ENCODE assay signal across 32 cellular contexts in the genomic region with DNA sequence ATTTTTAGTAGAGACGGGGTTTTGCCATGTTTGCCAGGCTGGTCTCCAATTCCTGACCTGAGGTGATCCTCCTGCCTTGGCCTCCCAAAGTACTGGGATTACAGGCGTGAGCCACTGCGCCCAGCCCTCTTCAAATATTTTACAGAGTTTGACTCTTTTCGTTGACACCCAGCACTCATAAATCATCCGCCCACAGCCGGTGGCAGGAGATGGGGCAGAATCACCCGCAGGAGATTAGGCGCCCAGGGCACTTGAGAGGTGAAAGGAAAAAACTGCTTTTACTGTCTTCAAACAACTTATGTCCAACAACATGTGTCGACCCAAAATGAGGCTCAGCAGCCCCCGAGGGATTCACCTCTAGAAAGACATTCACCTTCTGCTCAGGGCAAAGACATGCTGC.
"Had no signal": no experiment of that assay in that cellular context is flagged by ENCODE, and none has a peak within 500 bp of the region (broad histone marks: within the 10 kb centered on the region; RNA-seq: fewer than 3 reads in every experiment).

No MANE protein-coding gene starts in this region.

- H3K27ac Mint-ChIP-seq: activated B cell treated with CpG ODN at 0.5 μM for 24 hours; activated CD8-positive, alpha-beta T cell treated with anti-CD3 and anti-CD28 coated beads for 36 hours; activated naive CD4-positive, alpha-beta T cell treated with anti-CD3 and anti-CD28 coated beads, Interleukin-2, amount 10 ng/mL, durations not matched to agents 7 days and 5 days; activated naive CD4-positive, alpha-beta T cell treated with anti-CD3 and anti-CD28 coated beads, Interleukin-2, amount 50 U/mL, for 72 hours; activated naive CD8-positive, alpha-beta T cell treated with anti-CD3 and anti-CD28 coated beads, Interleukin-2, amount 10 ng/mL, durations not matched to agents 7 days and 5 days; activated T-helper 17 cell treated with anti-CD3 and anti-CD28 coated beads, Interleukin-2, amount 50 U/mL, for 72 hours; brain; T-helper 17 cell; T-helper 2 cell treated with Interferon-gamma antibody and Interleukin-4, amounts not matched to agents 5 μg/mL and 100 μg/mL, for 36 hours had no signal

- H3K9me3 Mint-ChIP-seq: activated B cell treated with CpG ODN at 0.5 μM for 24 hours; activated CD8-positive, alpha-beta T cell treated with anti-CD3 and anti-CD28 coated beads for 36 hours; activated naive CD4-positive, alpha-beta T cell treated with anti-CD3 and anti-CD28 coated beads, Interleukin-2, amount 10 ng/mL, durations not matched to agents 7 days and 5 days; activated naive CD4-positive, alpha-beta T cell treated with anti-CD3 and anti-CD28 coated beads, Interleukin-2, amount 50 U/mL, for 72 hours; activated naive CD8-positive, alpha-beta T cell treated with anti-CD3 and anti-CD28 coated beads, Interleukin-2, amount 10 ng/mL, durations not matched to agents 7 days and 5 days; activated T-cell treated with anti-CD3 and anti-CD28 coated beads, Interleukin-2, amount 50 U/mL, for 4 hours; activated T-helper 17 cell treated with anti-CD3 and anti-CD28 coated beads, Interleukin-2, amount 50 U/mL, for 72 hours; brain; T-helper 2 cell treated with Interferon-gamma antibody and Interleukin-4, amounts not matched to agents 5 μg/mL and 100 μg/mL, for 36 hours had no signal

- H3K36me3 Mint-ChIP-seq: activated naive CD4-positive, alpha-beta T cell treated with anti-CD3 and anti-CD28 coated beads, Interleukin-2, amount 10 ng/mL, durations not matched to agents 7 days and 5 days; activated naive CD8-positive, alpha-beta T cell treated with anti-CD3 and anti-CD28 coated beads, Interleukin-2, amount 10 ng/mL, durations not matched to agents 7 days and 5 days had no signal

- H3K4me3 ChIP-seq: ascending aorta, breast epithelium, cardiac muscle cell, colonic mucosa, esophagus squamous epithelium, gastroesophageal sphincter, heart right ventricle had no signal

- H3K9me3 ChIP-seq: ascending aorta, breast epithelium, colonic mucosa, esophagus squamous epithelium, gastroesophageal sphincter, heart right ventricle had no signal

- H3K27me3 Mint-ChIP-seq: activated B cell treated with CpG ODN at 0.5 μM for 24 hours; activated CD8-positive, alpha-beta T cell treated with anti-CD3 and anti-CD28 coated beads for 36 hours; activated naive CD4-positive, alpha-beta T cell treated with anti-CD3 and anti-CD28 coated beads, Interleukin-2, amount 10 ng/mL, durations not matched to agents 7 days and 5 days; activated naive CD8-positive, alpha-beta T cell treated with anti-CD3 and anti-CD28 coated beads, Interleukin-2, amount 10 ng/mL, durations not matched to agents 7 days and 5 days; activated T-helper 17 cell treated with anti-CD3 and anti-CD28 coated beads, Interleukin-2, amount 50 U/mL, for 72 hours; brain; T-helper 17 cell had no signal

- DNase-seq: activated B cell treated with CpG ODN at 0.5 μM for 24 hours; activated CD4-positive, alpha-beta T cell treated with anti-CD3 and anti-CD28 coated beads for 48 hours; activated CD4-positive, alpha-beta T cell treated with anti-CD3 and anti-CD28 coated beads, Interleukin-2, amount 50 U/mL, for 1 hour; activated CD4-positive, alpha-beta T cell treated with anti-CD3 and anti-CD28 coated beads, Interleukin-2, amount 50 U/mL, for 48 hours; activated CD8-positive, alpha-beta memory T cell treated with anti-CD3 and anti-CD28 coated beads for 24 hours; activated CD8-positive, alpha-beta T cell treated with anti-CD3 and anti-CD28 coated beads for 36 hours; activated gamma-delta T cell; activated naive CD4-positive, alpha-beta T cell; activated naive CD4-positive, alpha-beta T cell treated with anti-CD3 and anti-CD28 coated beads, Interleukin-2, amount 10 ng/mL, durations not matched to agents 7 days and 5 days; activated naive CD8-positive, alpha-beta T cell treated with anti-CD3 and anti-CD28 coated beads, Interleukin-2, amount 10 ng/mL, durations not matched to agents 7 days and 5 days; activated T-cell treated with anti-CD3 and anti-CD28 coated beads, Interleukin-2, amount 50 U/mL, for 4 hours; central memory CD4-positive, alpha-beta T cell; cerebellar nuclear complex; colonic mucosa; effector CD8-positive, alpha-beta T cell; esophagus squamous epithelium; foreskin melanocyte; heart right ventricle; T-helper 17 cell; T1000; WERI-Rb-1 had no signal

- H3K27me3 ChIP-seq: ascending aorta, cardiac muscle cell, colonic mucosa, esophagus squamous epithelium, gastroesophageal sphincter, heart right ventricle had no signal

- H3K36me3 ChIP-seq: ascending aorta, breast epithelium, cardiac muscle cell, colonic mucosa, esophagus squamous epithelium, gastroesophageal sphincter, heart right ventricle, WERI-Rb-1 had no signal

- H3K27ac ChIP-seq: ascending aorta, breast epithelium, cardiac muscle cell, colonic mucosa, epithelial cell of prostate, esophagus squamous epithelium, gastroesophageal sphincter, heart right ventricle, WERI-Rb-1 had no signal

- H3K4me1 Mint-ChIP-seq: activated B cell treated with CpG ODN at 0.5 μM for 24 hours had no signal

- H3K4me3 Mint-ChIP-seq: activated B cell treated with CpG ODN at 0.5 μM for 24 hours; activated CD8-positive, alpha-beta T cell treated with anti-CD3 and anti-CD28 coated beads for 36 hours; activated naive CD4-positive, alpha-beta T cell treated with anti-CD3 and anti-CD28 coated beads, Interleukin-2, amount 10 ng/mL, durations not matched to agents 7 days and 5 days; activated naive CD8-positive, alpha-beta T cell treated with anti-CD3 and anti-CD28 coated beads, Interleukin-2, amount 10 ng/mL, durations not matched to agents 7 days and 5 days; activated T-cell treated with anti-CD3 and anti-CD28 coated beads, Interleukin-2, amount 50 U/mL, for 4 hours; activated T-helper 17 cell treated with anti-CD3 and anti-CD28 coated beads, Interleukin-2, amount 50 U/mL, for 72 hours; brain; T-helper 17 cell; T-helper 2 cell treated with Interferon-gamma antibody and Interleukin-4, amounts not matched to agents 5 μg/mL and 100 μg/mL, for 36 hours had no signal

- H3K4me1 ChIP-seq: ascending aorta, breast epithelium, colonic mucosa, esophagus squamous epithelium, gastroesophageal sphincter had no signal

- FAIRE-seq: endometrium had no signal

- ATAC-seq: activated CD4-positive, CD25-positive, alpha-beta regulatory T cell treated with anti-CD3 and anti-CD28 coated beads, Interleukin-2, amount 50 U/mL, for 24 hours; activated CD8-positive, alpha-beta T cell treated with anti-CD3 and anti-CD28 coated beads for 36 hours; activated naive CD4-positive, alpha-beta T cell treated with anti-CD3 and anti-CD28 coated beads, Interleukin-2, amount 50 U/mL, for 72 hours; activated T-cell treated with anti-CD3 and anti-CD28 coated beads, Interleukin-2, amount 50 U/mL, for 4 hours; activated T-helper 17 cell treated with anti-CD3 and anti-CD28 coated beads, Interleukin-2, amount 50 U/mL, for 72 hours; gastroesophageal sphincter; heart right ventricle; T-helper 17 cell had no signal
